ENCODE assay signal across 29 cellular contexts in genomic region chr6:138311268-138311667, GRCh38.
"Had no signal": no experiment of that assay in that cellular context is flagged by ENCODE, and none has a peak within 500 bp of the region (broad histone marks: within the 10 kb centered on the region; RNA-seq: fewer than 3 reads in every experiment).

No MANE protein-coding gene starts in this region.

- H3K36me3 ChIP-seq: brain microvascular endothelial cell, esophagus squamous epithelium, gastroesophageal sphincter had no signal

- H3K4me3 ChIP-seq: esophagus squamous epithelium, gastroesophageal sphincter had no signal

- H3K4me3 Mint-ChIP-seq: activated B cell treated with CpG ODN at 0.5 μM for 24 hours; activated CD4-positive, alpha-beta memory T cell treated with anti-CD3 and anti-CD28 coated beads, Interleukin-2, amount 10 ng/mL, durations not matched to agents 7 days and 5 days; activated CD4-positive, alpha-beta T cell treated with anti-CD3 and anti-CD28 coated beads, Interleukin-2, amount 10 ng/mL, durations not matched to agents 7 days and 5 days; activated naive CD4-positive, alpha-beta T cell treated with anti-CD3 and anti-CD28 coated beads, Interleukin-2, amount 10 ng/mL, durations not matched to agents 7 days and 5 days; activated naive CD8-positive, alpha-beta T cell treated with anti-CD3 and anti-CD28 coated beads, Interleukin-2, amount 10 ng/mL, durations not matched to agents 7 days and 5 days; activated T-cell treated with anti-CD3 and anti-CD28 coated beads, Interleukin-2, amount 50 U/mL, for 24 hours; activated T-cell treated with anti-CD3 and anti-CD28 coated beads, Interleukin-2, amount 50 U/mL, for 72 hours; central memory CD8-positive, alpha-beta T cell; effector memory CD8-positive, alpha-beta T cell; T-cell; T-helper 1 cell treated with Interleukin-12 subunit alpha and Interleukin-12 subunit beta and Interleukin-4 antibody, amounts not matched to agents 30 μg/mL and 1 μg/mL, for 36 hours had no signal

- H3K27ac Mint-ChIP-seq: activated B cell treated with CpG ODN at 0.5 μM for 24 hours; activated CD4-positive, alpha-beta memory T cell treated with anti-CD3 and anti-CD28 coated beads, Interleukin-2, amount 10 ng/mL, durations not matched to agents 7 days and 5 days; activated CD4-positive, alpha-beta T cell treated with anti-CD3 and anti-CD28 coated beads, Interleukin-2, amount 10 ng/mL, durations not matched to agents 7 days and 5 days; activated naive CD4-positive, alpha-beta T cell treated with anti-CD3 and anti-CD28 coated beads, Interleukin-2, amount 10 ng/mL, durations not matched to agents 7 days and 5 days; activated naive CD4-positive, alpha-beta T cell treated with anti-CD3 and anti-CD28 coated beads, Interleukin-2, amount 50 U/mL, for 72 hours; activated naive CD8-positive, alpha-beta T cell treated with anti-CD3 and anti-CD28 coated beads, Interleukin-2, amount 10 ng/mL, durations not matched to agents 7 days and 5 days; activated T-cell treated with anti-CD3 and anti-CD28 coated beads, Interleukin-2, amount 50 U/mL, for 24 hours; activated T-cell treated with anti-CD3 and anti-CD28 coated beads, Interleukin-2, amount 50 U/mL, for 72 hours; effector memory CD8-positive, alpha-beta T cell; T-cell; T-helper 1 cell treated with Interleukin-12 subunit alpha and Interleukin-12 subunit beta and Interleukin-4 antibody, amounts not matched to agents 30 μg/mL and 1 μg/mL, for 36 hours had no signal

- H3K9me3 Mint-ChIP-seq: activated B cell treated with CpG ODN at 0.5 μM for 24 hours; activated CD4-positive, alpha-beta memory T cell treated with anti-CD3 and anti-CD28 coated beads, Interleukin-2, amount 10 ng/mL, durations not matched to agents 7 days and 5 days; activated CD4-positive, alpha-beta T cell treated with anti-CD3 and anti-CD28 coated beads, Interleukin-2, amount 10 ng/mL, durations not matched to agents 7 days and 5 days; activated naive CD4-positive, alpha-beta T cell treated with anti-CD3 and anti-CD28 coated beads, Interleukin-2, amount 10 ng/mL, durations not matched to agents 7 days and 5 days; activated naive CD4-positive, alpha-beta T cell treated with anti-CD3 and anti-CD28 coated beads, Interleukin-2, amount 50 U/mL, for 72 hours; activated naive CD8-positive, alpha-beta T cell treated with anti-CD3 and anti-CD28 coated beads, Interleukin-2, amount 10 ng/mL, durations not matched to agents 7 days and 5 days; activated T-cell treated with anti-CD3 and anti-CD28 coated beads, Interleukin-2, amount 50 U/mL, for 24 hours; activated T-cell treated with anti-CD3 and anti-CD28 coated beads, Interleukin-2, amount 50 U/mL, for 72 hours; central memory CD8-positive, alpha-beta T cell; effector memory CD8-positive, alpha-beta T cell; T-cell; T-helper 1 cell treated with Interleukin-12 subunit alpha and Interleukin-12 subunit beta and Interleukin-4 antibody, amounts not matched to agents 30 μg/mL and 1 μg/mL, for 36 hours had no signal

- H3K4me1 Mint-ChIP-seq: activated B cell treated with CpG ODN at 0.5 μM for 24 hours; activated CD4-positive, alpha-beta memory T cell treated with anti-CD3 and anti-CD28 coated beads, Interleukin-2, amount 10 ng/mL, durations not matched to agents 7 days and 5 days; activated CD4-positive, alpha-beta T cell treated with anti-CD3 and anti-CD28 coated beads, Interleukin-2, amount 10 ng/mL, durations not matched to agents 7 days and 5 days; activated naive CD4-positive, alpha-beta T cell treated with anti-CD3 and anti-CD28 coated beads, Interleukin-2, amount 10 ng/mL, durations not matched to agents 7 days and 5 days; activated naive CD8-positive, alpha-beta T cell treated with anti-CD3 and anti-CD28 coated beads, Interleukin-2, amount 10 ng/mL, durations not matched to agents 7 days and 5 days; central memory CD8-positive, alpha-beta T cell; T-cell had no signal

- ATAC-seq: activated CD4-positive, CD25-positive, alpha-beta regulatory T cell treated with anti-CD3 and anti-CD28 coated beads, Interleukin-2, amount 50 U/mL, for 24 hours; activated naive CD4-positive, alpha-beta T cell treated with anti-CD3 and anti-CD28 coated beads, Interleukin-2, amount 50 U/mL, for 72 hours; activated T-cell treated with anti-CD3 and anti-CD28 coated beads, Interleukin-2, amount 50 U/mL, for 72 hours; effector memory CD8-positive, alpha-beta T cell; gastroesophageal sphincter; T-cell had no signal

- DNase-seq: activated B cell treated with CpG ODN at 0.5 μM for 24 hours; activated CD4-positive, alpha-beta memory T cell treated with anti-CD3 and anti-CD28 coated beads, Interleukin-2, amount 10 ng/mL, durations not matched to agents 7 days and 5 days; activated CD4-positive, alpha-beta T cell treated with anti-CD3 and anti-CD28 coated beads, Interleukin-2, amount 10 ng/mL, durations not matched to agents 7 days and 5 days; activated CD4-positive, alpha-beta T cell treated with anti-CD3 and anti-CD28 coated beads, Interleukin-2, amount 50 U/mL, for 4 hours; activated CD8-positive, alpha-beta memory T cell treated with anti-CD3 and anti-CD28 coated beads, Interleukin-2, amount 50 U/mL, for 48 hours; activated gamma-delta T cell; activated naive CD4-positive, alpha-beta T cell; activated naive CD4-positive, alpha-beta T cell treated with anti-CD3 and anti-CD28 coated beads, Interleukin-2, amount 10 ng/mL, durations not matched to agents 7 days and 5 days; activated naive CD8-positive, alpha-beta T cell treated with anti-CD3 and anti-CD28 coated beads, Interleukin-2, amount 10 ng/mL, durations not matched to agents 7 days and 5 days; activated T-cell treated with anti-CD3 and anti-CD28 coated beads for 4 hours; activated T-cell treated with anti-CD3 and anti-CD28 coated beads, Interleukin-2, amount 50 U/mL, for 24 hours; activated T-cell treated with anti-CD3 and anti-CD28 coated beads, Interleukin-2, amount 50 U/mL, for 72 hours; brain microvascular endothelial cell; cortex of kidney; dermis blood vessel endothelial cell; effector CD4-positive, alpha-beta T cell; effector memory CD8-positive, alpha-beta T cell; erythroblast; esophagus squamous epithelium; foreskin melanocyte; head of caudate nucleus; SW 1271; T-cell; T1000 had no signal

- H3K27me3 ChIP-seq: brain microvascular endothelial cell, esophagus squamous epithelium, gastroesophageal sphincter had no signal

- H3K4me1 ChIP-seq: gastroesophageal sphincter had no signal

- H3K36me3 Mint-ChIP-seq: activated naive CD4-positive, alpha-beta T cell treated with anti-CD3 and anti-CD28 coated beads, Interleukin-2, amount 10 ng/mL, durations not matched to agents 7 days and 5 days; activated naive CD4-positive, alpha-beta T cell treated with anti-CD3 and anti-CD28 coated beads, Interleukin-2, amount 50 U/mL, for 72 hours; activated naive CD8-positive, alpha-beta T cell treated with anti-CD3 and anti-CD28 coated beads, Interleukin-2, amount 10 ng/mL, durations not matched to agents 7 days and 5 days; T-cell had no signal

- H3K9me3 ChIP-seq: esophagus squamous epithelium, gastroesophageal sphincter had no signal

- H3K27ac ChIP-seq: brain microvascular endothelial cell, esophagus squamous epithelium, gastroesophageal sphincter had no signal
